In the genomic region with DNA sequence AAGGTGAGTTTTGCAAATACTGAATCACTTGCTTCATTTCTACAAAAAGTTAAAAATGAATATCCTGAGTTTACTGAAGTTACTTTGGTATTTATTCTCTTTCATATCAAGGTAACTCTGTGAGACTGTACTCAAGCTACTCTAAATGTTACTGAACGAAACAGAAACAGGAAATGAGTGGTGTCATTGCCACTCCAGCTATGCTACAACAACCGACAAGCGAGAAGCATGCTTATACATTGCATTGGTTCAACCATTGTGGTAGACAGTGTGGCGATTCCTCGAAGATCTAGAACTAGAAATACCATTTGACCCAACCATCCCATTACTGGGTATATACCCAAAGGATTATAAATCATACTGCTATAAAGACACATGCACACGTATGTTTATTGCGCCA, we compare ENCODE assay signal across 25 cellular contexts.
A peak's percentile ranks its signal among the peaks of the same experiment; 100 is the strongest.
DNase-seq lines count a peak whose midpoint lies in the region; ATAC-seq and TF ChIP-seq lines count a peak whose summit lies in the region.
"Had no signal": no experiment of that assay in that cellular context is flagged by ENCODE, and none has a peak within 500 bp of the region (broad histone marks: within the 10 kb centered on the region; RNA-seq: fewer than 3 reads in every experiment).

No MANE protein-coding gene starts in this region.

- H3K4me1 ChIP-seq in mesenchymal stem cell (ENCODE audit: control insufficient read depth, insufficient read depth, low read depth, low read length) (peaks cover 2% of the 10 kb centered on the region), upper lobe of left lung (no peaks in the 10 kb centered on the region)
- H3K4me1 ChIP-seq: suprapubic skin had no signal

- H2BK12ac ChIP-seq in mesenchymal stem cell (ENCODE audit: low read length in 2 of 2) = no peak overlapping the region

- TF ChIP-seq EP300 in upper lobe of left lung (IDR thresholded peaks at IDR 0.05) = no peak

- WGBS in mesenchymal stem cell = 37% methylated on average over 5 of the region's 7 CpGs
- WGBS in upper lobe of left lung, 2 donors = 78 to 81% methylated on average over 7 of the region's 7 CpGs

- H2BK120ac ChIP-seq in mesenchymal stem cell (ENCODE audit: low read depth, low read length) = no peak overlapping the region

- H3K27ac Mint-ChIP-seq in activated CD8-positive, alpha-beta T cell treated with anti-CD3 and anti-CD28 coated beads for 36 hours = no peak overlapping the region
- no peak overlapping the region for H3K27ac Mint-ChIP-seq in activated CD8-positive, alpha-beta T cell treated with anti-CD3 and anti-CD28 coated beads, Interleukin-2, amount 10 ng/mL, durations not matched to agents 7 days and 5 days
- H3K27ac Mint-ChIP-seq in naive thymus-derived CD8-positive, alpha-beta T cell = no peak overlapping the region
- H3K27ac Mint-ChIP-seq: activated CD4-positive, alpha-beta T cell treated with anti-CD3 and anti-CD28 coated beads, Interleukin-2, amount 10 ng/mL, durations not matched to agents 24 days and 14 days; activated naive CD4-positive, alpha-beta T cell treated with anti-CD3 and anti-CD28 coated beads, Interleukin-2, amount 50 U/mL, for 72 hours; B cell; IgD-negative memory B cell had no signal

- no peak overlapping the region for H2AK5ac ChIP-seq in mesenchymal stem cell (ENCODE audit: low read length, severe bottlenecking)

- no peak overlapping the region for H3K4ac ChIP-seq in mesenchymal stem cell (ENCODE audit: low read depth in 1 of 2, low read length in 2 of 2)

- no peaks in the 10 kb centered on the region for H3K27me3 ChIP-seq in mesenchymal stem cell (ENCODE audit: control insufficient read depth in 1 of 2, insufficient read depth in 1 of 2, low read length in 2 of 2)
- H3K27me3 ChIP-seq in upper lobe of left lung = no peaks in the 10 kb centered on the region
- H3K27me3 ChIP-seq: suprapubic skin had no signal

- POLR2A ChIA-PET in activated CD8-positive, alpha-beta T cell treated with anti-CD3 and anti-CD28 coated beads for 36 hours (lab: Charles Lee) = no interaction called here
- POLR2A ChIA-PET in activated CD8-positive, alpha-beta T cell treated with anti-CD3 and anti-CD28 coated beads, Interleukin-2, amount 10 ng/mL, durations not matched to agents 7 days and 5 days (lab: Charles Lee) = no interaction called here
- POLR2A ChIA-PET in naive thymus-derived CD8-positive, alpha-beta T cell (lab: Charles Lee) = no interaction called here

- TF ChIP-seq POLR2A in upper lobe of left lung (IDR thresholded peaks at IDR 0.05) = no peak

- H2AFZ ChIP-seq in mesenchymal stem cell (ENCODE audit: low read depth, low read length) = no peak overlapping the region

- no peaks in the 10 kb centered on the region for H3K9me3 ChIP-seq in mesenchymal stem cell (ENCODE audit: control insufficient read depth, low read length)
- no peaks in the 10 kb centered on the region for H3K9me3 ChIP-seq in upper lobe of left lung
- H3K9me3 ChIP-seq: SK-N-SH, suprapubic skin had no signal

- H4K8ac ChIP-seq in mesenchymal stem cell (ENCODE audit: low read length) = no peak overlapping the region

- no peaks in the 10 kb centered on the region for H3K36me3 Mint-ChIP-seq in activated CD8-positive, alpha-beta T cell treated with anti-CD3 and anti-CD28 coated beads for 36 hours (ENCODE audit: low read depth)
- no peaks in the 10 kb centered on the region for H3K36me3 Mint-ChIP-seq in activated CD8-positive, alpha-beta T cell treated with anti-CD3 and anti-CD28 coated beads, Interleukin-2, amount 10 ng/mL, durations not matched to agents 7 days and 5 days (ENCODE audit: low read depth)
- no peaks in the 10 kb centered on the region for H3K36me3 Mint-ChIP-seq in naive thymus-derived CD8-positive, alpha-beta T cell
- H3K36me3 Mint-ChIP-seq: activated naive CD4-positive, alpha-beta T cell treated with anti-CD3 and anti-CD28 coated beads, Interleukin-2, amount 50 U/mL, for 72 hours; IgD-negative memory B cell had no signal

- H2BK5ac ChIP-seq in mesenchymal stem cell (ENCODE audit: low read depth, low read length, poor library complexity, severe bottlenecking) = no peak overlapping the region

- no peaks in the 10 kb centered on the region for H3K79me1 ChIP-seq in mesenchymal stem cell (replicated peaks; ENCODE audit: low read length, poor library complexity, severe bottlenecking)

- H3K4me3 Mint-ChIP-seq in activated CD8-positive, alpha-beta T cell treated with anti-CD3 and anti-CD28 coated beads for 36 hours = no peak overlapping the region
- H3K4me3 Mint-ChIP-seq in activated CD8-positive, alpha-beta T cell treated with anti-CD3 and anti-CD28 coated beads, Interleukin-2, amount 10 ng/mL, durations not matched to agents 7 days and 5 days = no peak overlapping the region
- no peak overlapping the region for H3K4me3 Mint-ChIP-seq in naive thymus-derived CD8-positive, alpha-beta T cell
- H3K4me3 Mint-ChIP-seq: activated CD4-positive, alpha-beta T cell treated with anti-CD3 and anti-CD28 coated beads, Interleukin-2, amount 10 ng/mL, durations not matched to agents 24 days and 14 days; B cell; IgD-negative memory B cell had no signal

- H3K9ac ChIP-seq in mesenchymal stem cell (ENCODE audit: low read length) = no peak overlapping the region
- H3K9ac ChIP-seq: SK-N-SH had no signal

- peak; percentile 65 for ATAC-seq in activated CD8-positive, alpha-beta T cell treated with anti-CD3 and anti-CD28 coated beads for 36 hours
- no peak for ATAC-seq in activated CD8-positive, alpha-beta T cell treated with anti-CD3 and anti-CD28 coated beads, Interleukin-2, amount 10 ng/mL, durations not matched to agents 7 days and 5 days
- no peak for ATAC-seq in upper lobe of left lung (ENCODE audit: low FRiP score in 2 of 2)
- no peak for ATAC-seq in naive thymus-derived CD8-positive, alpha-beta T cell

- H3K27ac ChIP-seq in mesenchymal stem cell (ENCODE audit: low read length, poor library complexity, severe bottlenecking) (no peak overlapping the region), upper lobe of left lung (no peak overlapping the region)
- H3K27ac ChIP-seq: suprapubic skin, VCaP had no signal

- DNase-seq in activated CD8-positive, alpha-beta T cell treated with anti-CD3 and anti-CD28 coated beads for 36 hours = no peak
- DNase-seq in activated CD8-positive, alpha-beta T cell treated with anti-CD3 and anti-CD28 coated beads, Interleukin-2, amount 10 ng/mL, durations not matched to agents 7 days and 5 days = no peak
- DNase-seq in M059J (ENCODE audit: low read depth) = peak; percentile 78
- DNase-seq in amniotic epithelial cell (ENCODE audit: low read depth) = peak; percentile 26
- peak; percentile 53 for DNase-seq in mesenchymal stem cell
- no peak for DNase-seq in HCEC 1CT
- DNase-seq in upper lobe of left lung = no peak
- DNase-seq in naive thymus-derived CD8-positive, alpha-beta T cell = no peak
- DNase-seq: activated CD4-positive, alpha-beta T cell treated with anti-CD3 and anti-CD28 coated beads, Interleukin-2, amount 10 ng/mL, durations not matched to agents 24 days and 14 days; DMS79 treated with DMSO at 0.1 percent for 48 hours; head of caudate nucleus; mesendoderm; NCI-H1436 treated with DMSO at 0.1 percent for 48 hours; NCI-H2171 treated with DMSO at 0.1 percent for 48 hours; NCI-H524; nucleus accumbens; RPMI8226; SK-N-SH; small intestine; stimulated activated CD4-positive, alpha-beta T cell treated with anti-CD3 and anti-CD28 coated beads, Interleukin-2, amount 100 ng/mL, for 24 hours had no signal

- no peak for TF ChIP-seq CTCF in activated CD8-positive, alpha-beta T cell treated with anti-CD3 and anti-CD28 coated beads for 36 hours (IDR thresholded peaks at IDR 0.05)
- TF ChIP-seq CTCF in upper lobe of left lung (IDR thresholded peaks at IDR 0.05) = no peak

- H3K18ac ChIP-seq in mesenchymal stem cell (ENCODE audit: low read depth in 1 of 2, low read length in 2 of 2) = no peak overlapping the region

- H3K9me3 Mint-ChIP-seq in activated CD8-positive, alpha-beta T cell treated with anti-CD3 and anti-CD28 coated beads for 36 hours = no peaks in the 10 kb centered on the region
- H3K9me3 Mint-ChIP-seq in activated CD8-positive, alpha-beta T cell treated with anti-CD3 and anti-CD28 coated beads, Interleukin-2, amount 10 ng/mL, durations not matched to agents 7 days and 5 days (ENCODE audit: insufficient read depth) = no peaks in the 10 kb centered on the region
- peaks cover 0 to 4% (median 0%) of the 10 kb centered on the region in 9 donors for H3K9me3 Mint-ChIP-seq in naive thymus-derived CD8-positive, alpha-beta T cell
- H3K9me3 Mint-ChIP-seq: activated CD4-positive, alpha-beta T cell treated with anti-CD3 and anti-CD28 coated beads, Interleukin-2, amount 10 ng/mL, durations not matched to agents 24 days and 14 days; activated naive CD4-positive, alpha-beta T cell treated with anti-CD3 and anti-CD28 coated beads, Interleukin-2, amount 50 U/mL, for 72 hours had no signal

- no peak overlapping the region for H3K23ac ChIP-seq in mesenchymal stem cell (ENCODE audit: low read length in 2 of 2)

- H3K36me3 ChIP-seq in mesenchymal stem cell (ENCODE audit: control insufficient read depth in 1 of 2, insufficient read depth in 2 of 2, low read depth in 1 of 2, low read length in 2 of 2) (no peaks in the 10 kb centered on the region), upper lobe of left lung (no peaks in the 10 kb centered on the region)
- H3K36me3 ChIP-seq: suprapubic skin had no signal

- intact Hi-C loops in activated CD8-positive, alpha-beta T cell treated with anti-CD3 and anti-CD28 coated beads for 36 hours (cut with micrococcal nuclease) = no loop called here

- H3K14ac ChIP-seq in mesenchymal stem cell (ENCODE audit: low read length in 2 of 2) = no peak overlapping the region

- H3K4me2 ChIP-seq in mesenchymal stem cell (ENCODE audit: low read length, poor library complexity, severe bottlenecking) = no peak overlapping the region
- H3K4me2 ChIP-seq: SK-N-SH had no signal

- H4K91ac ChIP-seq in mesenchymal stem cell (ENCODE audit: low read length) = no peak overlapping the region

- peaks cover 5% of the 10 kb centered on the region for H3K4me1 Mint-ChIP-seq in activated CD8-positive, alpha-beta T cell treated with anti-CD3 and anti-CD28 coated beads for 36 hours (ENCODE audit: low read depth)
- H3K4me1 Mint-ChIP-seq in activated CD8-positive, alpha-beta T cell treated with anti-CD3 and anti-CD28 coated beads, Interleukin-2, amount 10 ng/mL, durations not matched to agents 7 days and 5 days (ENCODE audit: low read depth) = peaks cover 7% of the 10 kb centered on the region
- H3K4me1 Mint-ChIP-seq in naive thymus-derived CD8-positive, alpha-beta T cell = peaks cover 0 to 5% (median 3%) of the 10 kb centered on the region in 4 donors
- H3K4me1 Mint-ChIP-seq: B cell, IgD-negative memory B cell had no signal

- peaks cover 5% of the 10 kb centered on the region for H3K27me3 Mint-ChIP-seq in activated CD8-positive, alpha-beta T cell treated with anti-CD3 and anti-CD28 coated beads for 36 hours
- H3K27me3 Mint-ChIP-seq in activated CD8-positive, alpha-beta T cell treated with anti-CD3 and anti-CD28 coated beads, Interleukin-2, amount 10 ng/mL, durations not matched to agents 7 days and 5 days (ENCODE audit: low read depth) = peaks cover 4% of the 10 kb centered on the region
- peaks cover 0 to 3% (median 1%) of the 10 kb centered on the region in 5 donors for H3K27me3 Mint-ChIP-seq in naive thymus-derived CD8-positive, alpha-beta T cell
- H3K27me3 Mint-ChIP-seq: B cell, IgD-negative memory B cell had no signal

- H2BK15ac ChIP-seq in mesenchymal stem cell (ENCODE audit: low read depth, poor library complexity, severe bottlenecking) = no peak overlapping the region

- CTCF ChIA-PET in activated CD8-positive, alpha-beta T cell treated with anti-CD3 and anti-CD28 coated beads for 36 hours (lab: Charles Lee) = no interaction called here
- CTCF ChIA-PET in activated CD8-positive, alpha-beta T cell treated with anti-CD3 and anti-CD28 coated beads, Interleukin-2, amount 10 ng/mL, durations not matched to agents 7 days and 5 days (lab: Charles Lee) = no interaction called here

- no peak overlapping the region for H3K4me3 ChIP-seq in mesenchymal stem cell (ENCODE audit: insufficient read depth in 1 of 2, low read depth in 1 of 2, low read length in 2 of 2)
- H3K4me3 ChIP-seq in upper lobe of left lung = no peak overlapping the region
- H3K4me3 ChIP-seq: suprapubic skin had no signal

Comparison
In these comparisons a context has a peak if more than half of its experiments do, and no peak if none do; other contexts are left out.
1. DNase-seq: peak in M059J (single experiment), amniotic epithelial cell (single experiment) and mesenchymal stem cell (single experiment); none in activated CD8-positive, alpha-beta T cell treated with anti-CD3 and anti-CD28 coated beads for 36 hours (single experiment), activated CD8-positive, alpha-beta T cell treated with anti-CD3 and anti-CD28 coated beads, Interleukin-2, amount 10 ng/mL, durations not matched to agents 7 days and 5 days (single experiment), HCEC 1CT (single experiment), upper lobe of left lung (0 of 2) and naive thymus-derived CD8-positive, alpha-beta T cell (0 of 10).